In genomic region chr3:2097641-2098191, GRCh38 we compare ENCODE assay signal across 9 cellular contexts. TPM values are rescaled to one million over a fixed set of nuclear protein-coding genes. Genes with fewer than 3 reads are reported as not detected.
DNase-seq lines count a peak whose midpoint lies in the region; FAIRE-seq and TF ChIP-seq lines count a peak whose summit lies in the region.
"Had no signal": no experiment of that assay in that cellular context is flagged by ENCODE, and none has a peak within 500 bp of the region (broad histone marks: within the 10 kb centered on the region; RNA-seq: fewer than 3 reads in every experiment).

No MANE protein-coding gene starts in this region.

- no peaks in the 10 kb centered on the region for H4K20me1 ChIP-seq in astrocyte (ENCODE audit: insufficient read depth, low read length)

- H3K9me3 ChIP-seq in astrocyte (ENCODE audit: insufficient read depth, low read depth, low read length) (no peaks in the 10 kb centered on the region), subcutaneous abdominal adipose tissue (ENCODE audit: control insufficient read depth in 5 of 5, low read length in 5 of 5) (no peaks in the 10 kb centered on the region)

- H3K9ac ChIP-seq in astrocyte (ENCODE audit: low read length) (no peak overlapping the region), subcutaneous abdominal adipose tissue (ENCODE audit: low read length in 5 of 5) (no peak overlapping the region)

- H3K4me2 ChIP-seq in astrocyte (ENCODE audit: low read length), result peak overlapping the region; percentile 69

- H3K27me3 Mint-ChIP-seq in astrocyte (ENCODE audit: low read depth, unreplicated experiment), result no peaks in the 10 kb centered on the region
- peaks cover 72% of the 10 kb centered on the region for H3K27me3 Mint-ChIP-seq in activated T-cell treated with anti-CD3 and anti-CD28 coated beads, Interleukin-2, amount 50 U/mL, for 24 hours
- peaks cover 42% of the 10 kb centered on the region for H3K27me3 Mint-ChIP-seq in activated T-helper 2 cell treated with anti-CD3 and anti-CD28 coated beads, Interferon-gamma antibody, Interleukin-2, Interleukin-4, amounts not matched to agents 10 μg/mL and 5 μg/mL and 100 μg/mL, durations not matched to agents 14 hours and 24 hours and 36 hours (ENCODE audit: low read depth)

- no peak for FAIRE-seq in astrocyte (lab: Jason Lieb, UNC)

- no peaks in the 10 kb centered on the region for H3K4me1 Mint-ChIP-seq in astrocyte (ENCODE audit: low read depth, unreplicated experiment)
- H3K4me1 Mint-ChIP-seq in activated T-cell treated with anti-CD3 and anti-CD28 coated beads, Interleukin-2, amount 50 U/mL, for 24 hours (ENCODE audit: low read depth), result peaks cover 5% of the 10 kb centered on the region
- H3K4me1 Mint-ChIP-seq in activated T-helper 2 cell treated with anti-CD3 and anti-CD28 coated beads, Interferon-gamma antibody, Interleukin-2, Interleukin-4, amounts not matched to agents 10 μg/mL and 5 μg/mL and 100 μg/mL, durations not matched to agents 14 hours and 24 hours and 36 hours (ENCODE audit: low read depth), result no peaks in the 10 kb centered on the region
- H3K4me1 Mint-ChIP-seq: central memory CD8-positive, alpha-beta T cell had no signal

- no peak overlapping the region for H2AFZ ChIP-seq in astrocyte (ENCODE audit: low read depth, low read length)

- H3K27ac ChIP-seq in astrocyte (ENCODE audit: low read depth, low read length), result no peak overlapping the region
- no peak overlapping the region for H3K27ac ChIP-seq in subcutaneous abdominal adipose tissue (ENCODE audit: low read depth, low read length)

- peaks cover 20% of the 10 kb centered on the region for H3K9me3 Mint-ChIP-seq in astrocyte (ENCODE audit: unreplicated experiment)
- peaks cover 3% of the 10 kb centered on the region for H3K9me3 Mint-ChIP-seq in activated T-cell treated with anti-CD3 and anti-CD28 coated beads, Interleukin-2, amount 50 U/mL, for 24 hours
- no peaks in the 10 kb centered on the region for H3K9me3 Mint-ChIP-seq in activated T-helper 2 cell treated with anti-CD3 and anti-CD28 coated beads, Interferon-gamma antibody, Interleukin-2, Interleukin-4, amounts not matched to agents 10 μg/mL and 5 μg/mL and 100 μg/mL, durations not matched to agents 14 hours and 24 hours and 36 hours

- H3K36me3 Mint-ChIP-seq in astrocyte (ENCODE audit: low read depth, unreplicated experiment), result no peaks in the 10 kb centered on the region
- H3K36me3 Mint-ChIP-seq in activated T-cell treated with anti-CD3 and anti-CD28 coated beads, Interleukin-2, amount 50 U/mL, for 24 hours (ENCODE audit: low read depth), result no peaks in the 10 kb centered on the region
- H3K36me3 Mint-ChIP-seq in activated T-helper 2 cell treated with anti-CD3 and anti-CD28 coated beads, Interferon-gamma antibody, Interleukin-2, Interleukin-4, amounts not matched to agents 10 μg/mL and 5 μg/mL and 100 μg/mL, durations not matched to agents 14 hours and 24 hours and 36 hours (ENCODE audit: low read depth), result no peaks in the 10 kb centered on the region

- H3K27ac Mint-ChIP-seq in astrocyte (ENCODE audit: unreplicated experiment), result no peak overlapping the region
- no peak overlapping the region for H3K27ac Mint-ChIP-seq in activated T-cell treated with anti-CD3 and anti-CD28 coated beads, Interleukin-2, amount 50 U/mL, for 24 hours
- no peak overlapping the region for H3K27ac Mint-ChIP-seq in activated T-helper 2 cell treated with anti-CD3 and anti-CD28 coated beads, Interferon-gamma antibody, Interleukin-2, Interleukin-4, amounts not matched to agents 10 μg/mL and 5 μg/mL and 100 μg/mL, durations not matched to agents 14 hours and 24 hours and 36 hours

- intact Hi-C loops in activated T-helper 2 cell treated with anti-CD3 and anti-CD28 coated beads, Interferon-gamma antibody, Interleukin-2, Interleukin-4, amounts not matched to agents 10 μg/mL and 5 μg/mL and 100 μg/mL, durations not matched to agents 14 hours and 24 hours and 36 hours (cut with micrococcal nuclease), result no loop called here

- no peak for DNase-seq in LNCaP clone FGC (ENCODE audit: low read depth)
- DNase-seq in astrocyte (ENCODE audit: low read depth), result no peak
- DNase-seq in left kidney (ENCODE audit: low read depth, low spot score), result peak; percentile 49
- DNase-seq in HCEC 1CT, result no peak
- no peak for DNase-seq in activated T-cell treated with anti-CD3 and anti-CD28 coated beads, Interleukin-2, amount 50 U/mL, for 24 hours
- no peak for DNase-seq in activated T-helper 2 cell treated with anti-CD3 and anti-CD28 coated beads, Interferon-gamma antibody, Interleukin-2, Interleukin-4, amounts not matched to agents 10 μg/mL and 5 μg/mL and 100 μg/mL, durations not matched to agents 14 hours and 24 hours and 36 hours (ENCODE audit: low spot score)
- DNase-seq: NCI-H226 had no signal

- TF ChIP-seq CTCF in LNCaP clone FGC (IDR thresholded peaks at IDR 0.05; ENCODE audit: control insufficient read depth, extremely low read depth, insufficient read depth) (no peak), astrocyte (IDR thresholded peaks at IDR 0.05; ENCODE audit: insufficient read depth, low read depth, low read length) (no peak)

- no peak overlapping the region for H3K4me3 Mint-ChIP-seq in astrocyte (ENCODE audit: unreplicated experiment)
- H3K4me3 Mint-ChIP-seq in activated T-cell treated with anti-CD3 and anti-CD28 coated beads, Interleukin-2, amount 50 U/mL, for 24 hours, result no peak overlapping the region
- H3K4me3 Mint-ChIP-seq in activated T-helper 2 cell treated with anti-CD3 and anti-CD28 coated beads, Interferon-gamma antibody, Interleukin-2, Interleukin-4, amounts not matched to agents 10 μg/mL and 5 μg/mL and 100 μg/mL, durations not matched to agents 14 hours and 24 hours and 36 hours (ENCODE audit: low read depth), result no peak overlapping the region
- H3K4me3 Mint-ChIP-seq: central memory CD8-positive, alpha-beta T cell had no signal

- peak overlapping the region; percentile 52 for H3K4me3 ChIP-seq in LNCaP clone FGC (ENCODE audit: low read depth, low read length)
- no peak overlapping the region for H3K4me3 ChIP-seq in astrocyte (ENCODE audit: insufficient read depth, low read depth, low read length)
- H3K4me3 ChIP-seq in subcutaneous abdominal adipose tissue (ENCODE audit: low read depth in 1 of 5, low read length in 5 of 5), result peak overlapping the region in 3 of 5 donors; percentile 44 to 59 (median 47)

- H3K79me2 ChIP-seq in astrocyte (ENCODE audit: insufficient read depth, low read length), result no peaks in the 10 kb centered on the region

- H3K4me1 ChIP-seq in astrocyte (ENCODE audit: insufficient read depth, low read length) (no peaks in the 10 kb centered on the region), subcutaneous abdominal adipose tissue (ENCODE audit: control insufficient read depth in 5 of 5, insufficient read depth in 5 of 5, low read length in 5 of 5) (peaks cover 0 to 24% (median 13%) of the 10 kb centered on the region in 5 donors)

- peaks cover 31% of the 10 kb centered on the region for H3K27me3 ChIP-seq in astrocyte (ENCODE audit: insufficient read depth, low read length)
- peaks cover 19 to 34% (median 28%) of the 10 kb centered on the region in 5 donors for H3K27me3 ChIP-seq in subcutaneous abdominal adipose tissue (ENCODE audit: control insufficient read depth in 5 of 5, insufficient read depth in 4 of 5, low read length in 5 of 5)

- H3K36me3 ChIP-seq in astrocyte (ENCODE audit: insufficient read depth, low read length) (no peaks in the 10 kb centered on the region), subcutaneous abdominal adipose tissue (ENCODE audit: control insufficient read depth in 5 of 5, insufficient read depth in 5 of 5, low read length in 5 of 5) (no peaks in the 10 kb centered on the region)

RNA-seq across cellular contexts. Expression of gene CNTN4, which starts 0.9 kb away (rescaled TPM):
- total RNA-seq in astrocyte, result not detected in 2 replicates
- not detected in 2 replicates for total RNA-seq in activated T-helper 2 cell treated with anti-CD3 and anti-CD28 coated beads, Interferon-gamma antibody, Interleukin-2, Interleukin-4, amounts not matched to agents 10 μg/mL and 5 μg/mL and 100 μg/mL, durations not matched to agents 14 hours and 24 hours and 36 hours
